Comparison of ENCODE assay signal across 24 cellular contexts in the genomic region with DNA sequence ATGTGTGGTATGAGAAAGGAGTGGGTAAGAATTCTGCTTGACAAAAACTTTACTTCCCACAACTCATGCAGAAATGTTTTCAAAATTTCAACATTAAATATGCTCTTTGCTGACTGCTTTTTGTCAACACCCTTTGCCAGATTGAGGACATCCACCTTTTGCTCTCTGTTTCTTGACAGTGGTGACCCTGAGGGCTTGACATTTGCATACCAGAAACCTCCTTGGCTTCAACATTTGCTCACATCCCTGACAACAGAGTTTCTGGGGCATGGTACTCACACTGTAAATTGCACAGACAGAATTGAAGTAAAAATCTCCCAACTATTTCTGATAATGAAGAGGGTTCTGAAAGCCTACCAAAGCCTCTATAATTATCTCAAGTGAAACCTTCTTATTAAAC.
DNase-seq lines count a peak whose midpoint lies in the region; ATAC-seq lines count a peak whose summit lies in the region.
"Had no signal": no experiment of that assay in that cellular context is flagged by ENCODE, and none has a peak within 500 bp of the region (broad histone marks: within the 10 kb centered on the region; RNA-seq: fewer than 3 reads in every experiment).

No MANE protein-coding gene starts in this region.

- H3K23ac ChIP-seq in mesenchymal stem cell (ENCODE audit: low read length in 2 of 2): no peak overlapping the region

- H2AK5ac ChIP-seq in mesenchymal stem cell (ENCODE audit: low read length, severe bottlenecking): no peak overlapping the region

- H3K27ac ChIP-seq in mesenchymal stem cell (ENCODE audit: low read length, poor library complexity, severe bottlenecking): no peak overlapping the region
- H3K27ac ChIP-seq: cardiac muscle cell, ovary, transverse colon had no signal

- no peak overlapping the region for H3K9ac ChIP-seq in mesenchymal stem cell (ENCODE audit: low read length)

- no peak overlapping the region for H2BK120ac ChIP-seq in mesenchymal stem cell (ENCODE audit: low read depth, low read length)

- H3K4ac ChIP-seq in mesenchymal stem cell (ENCODE audit: low read depth in 1 of 2, low read length in 2 of 2): no peak overlapping the region

- no peak overlapping the region for H4K91ac ChIP-seq in mesenchymal stem cell (ENCODE audit: low read length)

- no peak overlapping the region for H3K18ac ChIP-seq in mesenchymal stem cell (ENCODE audit: low read depth in 1 of 2, low read length in 2 of 2)

- no peaks in the 10 kb centered on the region for H3K79me1 ChIP-seq in mesenchymal stem cell (replicated peaks; ENCODE audit: low read length, poor library complexity, severe bottlenecking)

- no peaks in the 10 kb centered on the region for H3K27me3 ChIP-seq in mesenchymal stem cell (ENCODE audit: control insufficient read depth in 1 of 2, insufficient read depth in 1 of 2, low read length in 2 of 2)
- H3K27me3 ChIP-seq: cardiac muscle cell, ovary, transverse colon had no signal

- H4K8ac ChIP-seq in mesenchymal stem cell (ENCODE audit: low read length): no peak overlapping the region

- peaks cover 1% of the 10 kb centered on the region for H3K4me1 ChIP-seq in mesenchymal stem cell (ENCODE audit: control insufficient read depth, insufficient read depth, low read depth, low read length)
- H3K4me1 ChIP-seq: transverse colon had no signal

- H2BK15ac ChIP-seq in mesenchymal stem cell (ENCODE audit: low read depth, poor library complexity, severe bottlenecking): no peak overlapping the region

- H3K14ac ChIP-seq in mesenchymal stem cell (ENCODE audit: low read length in 2 of 2): no peak overlapping the region

- H2BK12ac ChIP-seq in mesenchymal stem cell (ENCODE audit: low read length in 2 of 2): no peak overlapping the region

- H2AFZ ChIP-seq in mesenchymal stem cell (ENCODE audit: low read depth, low read length): no peak overlapping the region

- H3K4me2 ChIP-seq in mesenchymal stem cell (ENCODE audit: low read length, poor library complexity, severe bottlenecking): no peak overlapping the region

- H3K4me3 ChIP-seq in mesenchymal stem cell (ENCODE audit: insufficient read depth in 1 of 2, low read depth in 1 of 2, low read length in 2 of 2): no peak overlapping the region
- H3K4me3 ChIP-seq: cardiac muscle cell, ovary, transverse colon had no signal

- DNase-seq in mesenchymal stem cell (peak; percentile 4), NCI-H2196 (lab: John Stamatoyannopoulos, UW; ENCODE audit: unreplicated experiment) (no peak), SIG-M5 (lab: John Stamatoyannopoulos, UW) (no peak)
- DNase-seq in activated CD8-positive, alpha-beta memory T cell treated with anti-CD3 and anti-CD28 coated beads, Interleukin-2, amount 50 U/mL, for 4 hours: no peak
- DNase-seq: activated CD4-positive, alpha-beta T cell treated with anti-CD3 and anti-CD28 coated beads, Interleukin-2, amount 50 U/mL, for 48 hours; activated gamma-delta T cell treated with Interleukin-2 at 50 U/mL for 16 hours; amniotic stem cell; CD4-positive, alpha-beta memory T cell; DMS 273 treated with DMSO at 0.1 percent for 48 hours; GDM1; H9; kidney glomerular epithelial cell; naive thymus-derived CD4-positive, alpha-beta T cell; NCI-H748 treated with DMSO at 0.1 percent for 48 hours; ovary; right cardiac atrium; stimulated activated naive CD8-positive, alpha-beta T cell treated with anti-CD3 and anti-CD28 coated beads, Interleukin-15, amount 100 ng/mL, for 72 hours; transverse colon had no signal

- no peaks in the 10 kb centered on the region for H3K36me3 ChIP-seq in mesenchymal stem cell (ENCODE audit: control insufficient read depth in 1 of 2, insufficient read depth in 2 of 2, low read depth in 1 of 2, low read length in 2 of 2)
- H3K36me3 ChIP-seq: cardiac muscle cell, ovary, transverse colon had no signal

- peaks cover 5% of the 10 kb centered on the region for H3K9me3 ChIP-seq in mesenchymal stem cell (ENCODE audit: control insufficient read depth, low read length)
- H3K9me3 ChIP-seq: ovary, transverse colon had no signal

- ATAC-seq in GM18858 (IDR thresholded peaks at IDR 0.05; ENCODE audit: unreplicated experiment) (peak; percentile 40), GM19463 (IDR thresholded peaks at IDR 0.05; ENCODE audit: unreplicated experiment) (peak; percentile 68), HG03520 (IDR thresholded peaks at IDR 0.05; ENCODE audit: unreplicated experiment) (peak; percentile 80), HG02970 (IDR thresholded peaks at IDR 0.05; ENCODE audit: low FRiP score, unreplicated experiment) (no peak)
- ATAC-seq: naive thymus-derived CD4-positive, alpha-beta T cell; right cardiac atrium; stimulated activated naive CD8-positive, alpha-beta T cell treated with anti-CD3 and anti-CD28 coated beads, Interleukin-15, amount 100 ng/mL, for 72 hours; WTC11 had no signal

- no peak overlapping the region for H2BK5ac ChIP-seq in mesenchymal stem cell (ENCODE audit: low read depth, low read length, poor library complexity, severe bottlenecking)
